Comparison of ENCODE assay signal across 18 cellular contexts in the genomic region with DNA sequence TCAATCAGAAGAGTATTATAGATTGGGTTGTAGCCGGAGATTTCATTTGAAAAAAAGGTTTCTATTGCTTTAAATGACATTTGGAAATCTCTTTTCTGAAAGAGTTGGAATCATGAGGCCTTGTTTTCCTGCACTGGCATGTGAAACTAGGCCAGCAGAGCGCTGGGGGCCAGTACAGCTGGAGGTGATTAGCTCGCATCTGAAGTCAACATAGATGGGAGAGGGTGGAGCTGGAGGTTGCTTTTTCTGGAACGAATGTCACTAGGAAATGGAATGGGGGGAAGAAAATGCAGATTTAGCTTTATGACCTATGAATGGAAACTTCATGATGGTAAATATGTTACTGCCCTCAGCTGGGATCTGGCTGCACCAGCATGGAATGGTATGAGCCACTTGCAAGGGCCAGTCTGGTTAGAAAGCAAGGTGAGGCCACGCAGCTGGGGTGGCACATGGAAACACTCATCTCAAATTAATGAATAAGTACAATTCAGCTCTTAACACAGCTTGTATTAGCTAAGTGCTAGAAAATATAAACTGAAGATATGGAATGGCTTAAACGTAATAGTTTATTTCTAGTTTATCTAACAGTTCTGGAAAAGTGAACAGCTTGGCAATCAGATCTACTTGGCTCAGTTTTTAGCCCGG. TPM values are rescaled to one million over a fixed set of nuclear protein-coding genes. Genes with fewer than 3 reads are reported as not detected.
A peak's percentile ranks its signal among the peaks of the same experiment; 100 is the strongest.
DNase-seq lines count a peak whose midpoint lies in the region; ATAC-seq and TF ChIP-seq lines count a peak whose summit lies in the region.
"Had no signal": no experiment of that assay in that cellular context is flagged by ENCODE, and none has a peak within 500 bp of the region (broad histone marks: within the 10 kb centered on the region; RNA-seq: fewer than 3 reads in every experiment).

No MANE protein-coding gene starts in this region.

- DNase-seq in GM23248 = peak; percentile 56
- DNase-seq in epidermal melanocyte (ENCODE audit: insufficient read length, low spot score) = peak; percentile 42
- DNase-seq in testis = peak; percentile 34
- no peak for DNase-seq in activated T-cell treated with anti-CD3 and anti-CD28 coated beads, Interleukin-2, amount 50 U/mL, for 72 hours
- DNase-seq in brain microvascular endothelial cell = no peak
- no peak for DNase-seq in BE2C
- DNase-seq: activated CD4-positive, alpha-beta T cell treated with anti-CD3 and anti-CD28 coated beads for 4 hours; activated T-cell treated with anti-CD3 and anti-CD28 coated beads, Interleukin-2, amount 50 U/mL, for 48 hours; DMS79; effector memory CD4-positive, alpha-beta T cell; NCI-H1105 treated with DMSO at 0.1 percent for 48 hours; NCI-H446; occipital lobe; PC-9; T-helper 2 cell had no signal

- 33 to 40% methylated on average over 7 of the region's 7 CpGs for WGBS in GM23248 (ENCODE audit: low coverage in 1 of 2, low lambda C conversion rate in 2 of 2, missing lambda C conversion rate in 2 of 2), 2 experiments
- WGBS in testis, 2 donors = 58 to 64% methylated on average over 7 of the region's 7 CpGs

- peak overlapping the region; percentile 5 for H3K4me2 ChIP-seq in GM23248 (ENCODE audit: unreplicated experiment)
- H3K4me2 ChIP-seq: BLaER1 treated with 17β-estradiol and CSF1 and Interleukin-3, amounts not matched to agents 10 nM and 100 nM; PC-9 had no signal

- H3K27ac Mint-ChIP-seq in activated T-cell treated with anti-CD3 and anti-CD28 coated beads, Interleukin-2, amount 50 U/mL, for 72 hours = no peak overlapping the region

- no peak overlapping the region for H3K4me3 Mint-ChIP-seq in activated T-cell treated with anti-CD3 and anti-CD28 coated beads, Interleukin-2, amount 50 U/mL, for 72 hours

- peaks cover 0 to 1% of the 10 kb centered on the region in 2 donors for H3K36me3 Mint-ChIP-seq in activated T-cell treated with anti-CD3 and anti-CD28 coated beads, Interleukin-2, amount 50 U/mL, for 72 hours (ENCODE audit: insufficient read depth in 2 of 2)

- H2AFZ ChIP-seq in GM23248 = no peak overlapping the region
- H2AFZ ChIP-seq: PC-9 had no signal

- no peaks in the 10 kb centered on the region for H3K9me2 ChIP-seq in GM23248 (ENCODE audit: insufficient read depth)

- ATAC-seq in activated T-cell treated with anti-CD3 and anti-CD28 coated beads, Interleukin-2, amount 50 U/mL, for 72 hours (replicated peaks in 1 of 2) = no peak
- no peak for ATAC-seq in GM21723 (IDR thresholded peaks at IDR 0.05; ENCODE audit: unreplicated experiment)

- TF ChIP-seq CTCF in testis (IDR thresholded peaks at IDR 0.05) (no peak), brain microvascular endothelial cell (IDR thresholded peaks at IDR 0.05; ENCODE audit: low read depth, low read length, missing control alignments) (no peak), BE2C (IDR thresholded peaks at IDR 0.05; ENCODE audit: low read depth, low read length) (no peak)

- no peak overlapping the region for H3K4me3 ChIP-seq in GM23248
- no peak overlapping the region for H3K4me3 ChIP-seq in testis
- no peak overlapping the region for H3K4me3 ChIP-seq in brain microvascular endothelial cell (ENCODE audit: low read depth, low read length)
- H3K4me3 ChIP-seq in BE2C (ENCODE audit: low read depth, low read length) = no peak overlapping the region
- H3K4me3 ChIP-seq: BLaER1 treated with 17β-estradiol and CSF1 and Interleukin-3, amounts not matched to agents 10 nM and 100 nM; PC-9 had no signal

- intact Hi-C loops in testis (cut with DNase I; ENCODE audit: low total_unique reads) = no loop called here

- no peaks in the 10 kb centered on the region for H3K27me3 Mint-ChIP-seq in activated T-cell treated with anti-CD3 and anti-CD28 coated beads, Interleukin-2, amount 50 U/mL, for 72 hours (ENCODE audit: low read depth)

- no peaks in the 10 kb centered on the region for H4K20me1 ChIP-seq in GM23248 (ENCODE audit: insufficient read depth)
- H4K20me1 ChIP-seq: BLaER1 treated with 17β-estradiol and CSF1 and Interleukin-3, amounts not matched to agents 10 nM and 100 nM had no signal

- H3K27ac ChIP-seq in GM23248 (peak overlapping the region; percentile 11; the same call in 1 of the 2 replicates), layer of hippocampus (ENCODE audit: low read depth, low read length) (peak overlapping the region; percentile 39), testis (peak overlapping the region in 1 of 2 donors; percentile 79), brain microvascular endothelial cell (no peak overlapping the region)
- H3K27ac ChIP-seq: BLaER1 treated with 17β-estradiol and CSF1 and Interleukin-3, amounts not matched to agents 10 nM and 100 nM; PC-9 had no signal

- H3K27me3 ChIP-seq in GM23248 (replicated peaks; ENCODE audit: insufficient read depth) (no peaks in the 10 kb centered on the region), layer of hippocampus (ENCODE audit: control insufficient read depth, insufficient read depth, low read length) (no peaks in the 10 kb centered on the region), testis (no peaks in the 10 kb centered on the region), brain microvascular endothelial cell (replicated peaks) (no peaks in the 10 kb centered on the region), BE2C (no peaks in the 10 kb centered on the region)
- H3K27me3 ChIP-seq: BLaER1 treated with 17β-estradiol and CSF1 and Interleukin-3, amounts not matched to agents 10 nM and 100 nM had no signal

- H3K9me3 ChIP-seq in GM23248 (ENCODE audit: low read depth) = no peaks in the 10 kb centered on the region
- H3K9me3 ChIP-seq in testis = no peaks in the 10 kb centered on the region
- no peaks in the 10 kb centered on the region for H3K9me3 ChIP-seq in BE2C

- H3K4me1 ChIP-seq in GM23248 (ENCODE audit: insufficient read depth) (peaks cover 7% of the 10 kb centered on the region; the same call in 1 of the 2 replicates), testis (no peaks in the 10 kb centered on the region), BE2C (no peaks in the 10 kb centered on the region)
- H3K4me1 ChIP-seq: BLaER1 treated with 17β-estradiol and CSF1 and Interleukin-3, amounts not matched to agents 10 nM and 100 nM had no signal

- no peaks in the 10 kb centered on the region for H3K79me2 ChIP-seq in GM23248 (ENCODE audit: insufficient read depth)

- H3K9me3 Mint-ChIP-seq in activated T-cell treated with anti-CD3 and anti-CD28 coated beads, Interleukin-2, amount 50 U/mL, for 72 hours = peaks cover 0 to 1% of the 10 kb centered on the region in 2 donors

- TF ChIP-seq POLR2A in testis (IDR thresholded peaks at IDR 0.05) = no peak

- H3K36me3 ChIP-seq in GM23248 (ENCODE audit: low read depth) (peaks cover 30% of the 10 kb centered on the region), testis (ENCODE audit: low read depth, missing control alignments) (no peaks in the 10 kb centered on the region), brain microvascular endothelial cell (replicated peaks) (peaks cover 7% of the 10 kb centered on the region), BE2C (peaks cover 14% of the 10 kb centered on the region)

- no peaks in the 10 kb centered on the region for H3K4me1 Mint-ChIP-seq in activated T-cell treated with anti-CD3 and anti-CD28 coated beads, Interleukin-2, amount 50 U/mL, for 72 hours (ENCODE audit: low read depth)

- H3K9ac ChIP-seq in GM23248 = no peak overlapping the region
- H3K9ac ChIP-seq: BLaER1 treated with 17β-estradiol and CSF1 and Interleukin-3, amounts not matched to agents 10 nM and 100 nM had no signal

- in situ Hi-C loops in GM23248 (cut with MboI) = no loop called here
- in situ Hi-C loops in brain microvascular endothelial cell (cut with HindIII; ENCODE audit: low pct_ligation_motif_present, low sequenced_read_pairs) = no loop called here

- no peaks in the 10 kb centered on the region for H3F3A ChIP-seq in GM23248 (ENCODE audit: insufficient read depth)

RNA-seq across cellular contexts. Expression of gene SLC10A6, which starts 32.6 kb away (rescaled TPM):
- not detected in 2 replicates for total RNA-seq in GM23248 (2014; rRNA removed; shearing (Covaris generic))
- polyA plus RNA-seq in GM23248 (2016; fragmentation: Nextera tagmentation; extraction: Ambion mirVana) (not detected in 2 replicates), testis (ENCODE audit: insufficient read depth, low read depth, low replicate concordance) (6.9 TPM)
- 1 to 10 TPM; 1.5 to 3.0 TPM for total RNA-seq in testis
- total RNA-seq in activated T-cell treated with anti-CD3 and anti-CD28 coated beads, Interleukin-2, amount 50 U/mL, for 72 hours = under 1 TPM; 0.26 to 0.37 TPM
- polyA plus RNA-seq in BE2C (2012; ENCODE audit: insufficient read depth, insufficient read length, low read depth) = not detected
- total RNA-seq: occipital lobe, PC-9 had no signal

Comparison
In these comparisons a context has a peak if more than half of its experiments do, and no peak if none do; other contexts are left out.
1. DNase-seq: peak in GM23248 (single experiment), epidermal melanocyte (single experiment) and testis (single experiment); none in activated T-cell treated with anti-CD3 and anti-CD28 coated beads, Interleukin-2, amount 50 U/mL, for 72 hours (0 of 2), brain microvascular endothelial cell (single experiment) and BE2C (single experiment).